Comparison of ENCODE assay signal across 7 cellular contexts in genomic region chr22:19607198-19608113, GRCh38.
DNase-seq lines count a peak whose midpoint lies in the region; ATAC-seq and TF ChIP-seq lines count a peak whose summit lies in the region.

No MANE protein-coding gene starts in this region.

- H3K36me3 ChIP-seq in esophagus (ENCODE audit: control insufficient read depth in 2 of 2, insufficient read depth in 2 of 2, low read length in 1 of 2): peaks cover 0 to 2% of the 10 kb centered on the region in 2 donors

- peak overlapping the region; percentile 10 to 53 for H3K27ac ChIP-seq in esophagus (ENCODE audit: low read depth in 2 of 2, low read length in 1 of 2)

- peak overlapping the region in 1 of 2 donors; percentile 71 for H3K27ac Mint-ChIP-seq in stimulated activated naive CD8-positive, alpha-beta T cell treated with anti-CD3 and anti-CD28 coated beads, Interleukin-15, amount 100 ng/mL, for 72 hours

- 20 to 22% methylated on average over 29 of the region's 29 CpGs for WGBS in esophagus, 2 donors

- peak; percentile 90 for DNase-seq in NCI-H146 (lab: John Stamatoyannopoulos, UW)
- DNase-seq in activated CD4-positive, alpha-beta T cell treated with anti-CD3 and anti-CD28 coated beads for 48 hours: peak; percentile 75
- DNase-seq in stimulated activated naive CD8-positive, alpha-beta T cell treated with anti-CD3 and anti-CD28 coated beads, Interleukin-15, amount 100 ng/mL, for 72 hours: peak; percentile 8 to 21
- DNase-seq in SKM-1 treated with dmso at 0.1 percent for 144 hours (lab: John Stamatoyannopoulos, UW; ENCODE audit: unreplicated experiment): no peak
- DNase-seq in HEK293T (ENCODE audit: extremely low spot score): no peak
- no peak for DNase-seq in MV-4-11 (lab: John Stamatoyannopoulos, UW)

- H3K4me3 Mint-ChIP-seq in stimulated activated naive CD8-positive, alpha-beta T cell treated with anti-CD3 and anti-CD28 coated beads, Interleukin-15, amount 100 ng/mL, for 72 hours: peak overlapping the region; percentile 21 to 62

- no peaks in the 10 kb centered on the region for H3K27me3 ChIP-seq in esophagus (ENCODE audit: control insufficient read depth in 1 of 2, insufficient read depth in 2 of 2, low read length in 2 of 2)

- H3K27me3 Mint-ChIP-seq in stimulated activated naive CD8-positive, alpha-beta T cell treated with anti-CD3 and anti-CD28 coated beads, Interleukin-15, amount 100 ng/mL, for 72 hours: no peaks in the 10 kb centered on the region

- ATAC-seq in stimulated activated naive CD8-positive, alpha-beta T cell treated with anti-CD3 and anti-CD28 coated beads, Interleukin-15, amount 100 ng/mL, for 72 hours: peak; percentile 36

- peaks cover 4 to 6% of the 10 kb centered on the region in 2 donors for H3K4me1 ChIP-seq in esophagus (ENCODE audit: control insufficient read depth in 2 of 2, insufficient read depth in 2 of 2, low read length in 1 of 2)

- POLR2A ChIA-PET in HEK293T (lab: Yijun Ruan, JAX): no interaction called here

- CTCF ChIA-PET in HEK293T (lab: Yijun Ruan, JAX): no interaction called here

- peaks cover 71% of the 10 kb centered on the region for H3K4me1 Mint-ChIP-seq in stimulated activated naive CD8-positive, alpha-beta T cell treated with anti-CD3 and anti-CD28 coated beads, Interleukin-15, amount 100 ng/mL, for 72 hours

- no peak overlapping the region for H3K4me3 ChIP-seq in esophagus (ENCODE audit: low read depth in 1 of 2, low read length in 2 of 2)

- no peaks in the 10 kb centered on the region for H3K9me3 ChIP-seq in esophagus (ENCODE audit: control insufficient read depth in 2 of 2, insufficient read depth in 1 of 2, low read depth in 1 of 2, low read length in 1 of 2)

- H3K9me3 Mint-ChIP-seq in stimulated activated naive CD8-positive, alpha-beta T cell treated with anti-CD3 and anti-CD28 coated beads, Interleukin-15, amount 100 ng/mL, for 72 hours: no peaks in the 10 kb centered on the region

TF ChIP-seq in HEK293T, 16 proteins besides CTCF, POLR2A, EP300 and RAD21:
- TF ChIP-seq BHLHE40 (IDR thresholded peaks at IDR 0.05; ENCODE audit: borderline replicate concordance) (no peak), CTBP1 (IDR thresholded peaks at IDR 0.05; ENCODE audit: borderline replicate concordance) (no peak), FOXM1 (IDR thresholded peaks at IDR 0.05; ENCODE audit: borderline replicate concordance) (no peak), SP1 (IDR thresholded peaks at IDR 0.05) (no peak), ARNT (IDR thresholded peaks at IDR 0.05) (no peak), NFRKB (IDR thresholded peaks at IDR 0.05) (no peak), TARDBP (IDR thresholded peaks at IDR 0.05) (no peak), PKNOX1 (IDR thresholded peaks at IDR 0.05) (no peak), FOXK2 (IDR thresholded peaks at IDR 0.05) (no peak), FOXA1 (IDR thresholded peaks at IDR 0.05) (no peak), HDGF (IDR thresholded peaks at IDR 0.05; ENCODE audit: borderline replicate concordance) (no peak), ELF4 (IDR thresholded peaks at IDR 0.05) (no peak), L3MBTL2 (conservative IDR thresholded peaks at IDR 0.05) (no peak)

Comparison
In these comparisons a context has a peak if more than half of its experiments do, and no peak if none do; other contexts are left out.
1. DNase-seq: peak in NCI-H146 (single experiment), activated CD4-positive, alpha-beta T cell treated with anti-CD3 and anti-CD28 coated beads for 48 hours (single experiment) and stimulated activated naive CD8-positive, alpha-beta T cell treated with anti-CD3 and anti-CD28 coated beads, Interleukin-15, amount 100 ng/mL, for 72 hours (2 of 2); none in SKM-1 treated with dmso at 0.1 percent for 144 hours (single experiment), HEK293T (single experiment) and MV-4-11 (single experiment).